Comparison of ENCODE assay signal across 24 cellular contexts in genomic region chr20:61549865-61550264, GRCh38.
"Had no signal": no experiment of that assay in that cellular context is flagged by ENCODE, and none has a peak within 500 bp of the region (broad histone marks: within the 10 kb centered on the region; RNA-seq: fewer than 3 reads in every experiment).

No MANE protein-coding gene starts in this region.

- DNase-seq: natural killer cell; nucleus accumbens; pancreas; psoas muscle; right cardiac atrium; sigmoid colon; small intestine; stimulated activated CD4-positive, alpha-beta T cell treated with anti-CD3 and anti-CD28 coated beads, Interleukin-15, amount 100 ng/mL, for 24 hours; stimulated activated CD4-positive, alpha-beta T cell treated with anti-CD3 and anti-CD28 coated beads, Interleukin-2, amount 100 ng/mL, for 24 hours; stimulated activated CD4-positive, alpha-beta T cell treated with anti-CD3 and anti-CD28 coated beads, Interleukin-2, amount 100 ng/mL, for 48 hours; stimulated activated CD4-positive, alpha-beta T cell treated with anti-CD3 and anti-CD28 coated beads, Interleukin-4, amount 100 ng/mL, for 24 hours; stimulated activated naive B cell treated with anti-CD40 and anti-IgM and Interleukin-4, amounts not matched to agents 10 μg/mL and 1 μg/mL and 100 μg/mL, for 72 hours; stimulated activated naive CD4-positive, alpha-beta T cell treated with Interleukin-2 at 50 U/mL for 16 hours; stomach; thyroid gland; trophoblast cell; upper lobe of left lung had no signal

- H2AFZ ChIP-seq: neural progenitor cell had no signal

- H3K4me1 ChIP-seq: neural progenitor cell, pancreas, psoas muscle, right lobe of liver, sigmoid colon, stomach, thyroid gland, tibial nerve, upper lobe of left lung, vagina had no signal

- H3K4me2 ChIP-seq: neural progenitor cell had no signal

- H3K9ac ChIP-seq: neural progenitor cell had no signal

- H3K27me3 ChIP-seq: neutrophil, pancreas, right lobe of liver, thyroid gland, tibial nerve, upper lobe of left lung, vagina had no signal

- H3K36me3 ChIP-seq: neural progenitor cell, neutrophil, pancreas, right lobe of liver, sigmoid colon, stomach, thoracic aorta, thyroid gland, tibial nerve, upper lobe of left lung, vagina had no signal

- H3K9me3 ChIP-seq: neutrophil, pancreas, psoas muscle, thoracic aorta, thyroid gland, upper lobe of left lung, vagina had no signal

- FAIRE-seq: pancreas, small intestine, urothelium cell line had no signal

- H3K4me3 ChIP-seq: neural progenitor cell, pancreas, psoas muscle, right lobe of liver, sigmoid colon, stomach, thoracic aorta, thyroid gland, tibial nerve, upper lobe of left lung, vagina had no signal

- H3K27ac ChIP-seq: neural progenitor cell, neutrophil, pancreas, psoas muscle, right lobe of liver, sigmoid colon, stomach, thoracic aorta, thyroid gland, tibial nerve, upper lobe of left lung, vagina had no signal
